ENCODE assay signal across 23 cellular contexts in genomic region chr13:33172400-33172799, GRCh38.
DNase-seq lines count a peak whose midpoint lies in the region; ATAC-seq, FAIRE-seq and TF ChIP-seq lines count a peak whose summit lies in the region.
"Had no signal": no experiment of that assay in that cellular context is flagged by ENCODE, and none has a peak within 500 bp of the region (broad histone marks: within the 10 kb centered on the region; RNA-seq: fewer than 3 reads in every experiment).

No MANE protein-coding gene starts in this region.

- H3K27ac Mint-ChIP-seq in T-cell = no peak overlapping the region
- H3K27ac Mint-ChIP-seq: activated CD4-positive, alpha-beta T cell treated with anti-CD3 and anti-CD28 coated beads, Interleukin-2, amount 10 ng/mL, durations not matched to agents 24 days and 14 days; CD4-positive, alpha-beta memory T cell; dendritic cell treated with granulocyte-macrophage colony-stimulating factor and Interleukin-4, amounts not matched to agents 40 ng/mL and 50 ng/mL, for 4 days; naive thymus-derived CD4-positive, alpha-beta T cell; progenitor cell of endocrine pancreas; stimulated activated naive CD8-positive, alpha-beta T cell treated with anti-CD3 and anti-CD28 coated beads, Interleukin-15, Interleukin-2, amounts not matched to agents 100 ng/mL and 50 ng/mL, for 24 hours had no signal

- H3K4me1 ChIP-seq in A673 (ENCODE audit: insufficient read depth, low read length, poor library complexity, severe bottlenecking) (peaks cover 86% of the 10 kb centered on the region), heart right ventricle (peaks cover 6 to 87% (median 49%) of the 10 kb centered on the region in 9 donors), prostate gland (replicated peaks) (no peaks in the 10 kb centered on the region), small intestine (ENCODE audit: control insufficient read depth in 2 of 2, insufficient read depth in 1 of 2, low read depth in 1 of 2, low read length in 1 of 2) (peaks cover 0 to 9% of the 10 kb centered on the region in 2 donors)

- H3K27me3 ChIP-seq in A673 (replicated peaks; ENCODE audit: insufficient read depth, low read depth, low read length, poor library complexity) (no peaks in the 10 kb centered on the region), heart right ventricle (no peaks in the 10 kb centered on the region), prostate gland (replicated peaks; ENCODE audit: insufficient read depth) (no peaks in the 10 kb centered on the region), small intestine (ENCODE audit: control insufficient read depth in 2 of 2, insufficient read depth in 2 of 2, low read length in 2 of 2) (no peaks in the 10 kb centered on the region)
- H3K27me3 ChIP-seq: ascending aorta had no signal

- CTCF ChIA-PET in A673 (lab: Charles Lee) (no interaction called here), T-cell (lab: Charles Lee) (no interaction called here)

- TF ChIP-seq POLR2A in prostate gland (IDR thresholded peaks at IDR 0.05) = no peak

- H3K27ac ChIP-seq in A673 (ENCODE audit: low read depth, low read length, poor library complexity, severe bottlenecking) (peak overlapping the region; percentile 62), heart right ventricle (peak overlapping the region in 3 of 10 donors; percentile 3 to 27 (median 15)), prostate gland (peak overlapping the region; percentile 33 to 36), small intestine (ENCODE audit: low read depth in 1 of 2, low read length in 1 of 2) (no peak overlapping the region)
- H3K27ac ChIP-seq: ascending aorta, lower lobe of right lung had no signal

- BruUV-seq in A673 (replicated peaks; lab: Mats Ljungman, UMichigan) = no TSS peak

- H3K9me3 Mint-ChIP-seq in T-cell = no peaks in the 10 kb centered on the region
- H3K9me3 Mint-ChIP-seq: dendritic cell treated with granulocyte-macrophage colony-stimulating factor and Interleukin-4, amounts not matched to agents 40 ng/mL and 50 ng/mL, for 4 days; stimulated activated naive CD8-positive, alpha-beta T cell treated with anti-CD3 and anti-CD28 coated beads, Interleukin-15, Interleukin-2, amounts not matched to agents 100 ng/mL and 50 ng/mL, for 24 hours had no signal

- no peak for DNase-seq in A673 (ENCODE audit: low spot score)
- peak; percentile 77 for DNase-seq in astrocyte of the hippocampus (ENCODE audit: low read depth, low spot score)
- no peak for DNase-seq in heart right ventricle
- peak; percentile 38 for DNase-seq in prostate gland (ENCODE audit: low spot score)
- DNase-seq in T-cell = no peak
- no peak for DNase-seq in small intestine
- no peak for DNase-seq in NOMO-1 (lab: John Stamatoyannopoulos, UW; ENCODE audit: unreplicated experiment in 2 of 2)
- no peak for DNase-seq in NCI-H1436 (lab: John Stamatoyannopoulos, UW)
- DNase-seq: activated CD4-positive, alpha-beta T cell treated with anti-CD3 and anti-CD28 coated beads, Interleukin-2, amount 10 ng/mL, durations not matched to agents 24 days and 14 days; activated CD8-positive, alpha-beta memory T cell treated with anti-CD3 and anti-CD28 coated beads, Interleukin-2, amount 50 U/mL, for 4 hours; activated gamma-delta T cell; CD4-positive, alpha-beta memory T cell; DND-41; lower lobe of right lung; naive thymus-derived CD4-positive, alpha-beta T cell; NCI-H1417; RPMI8226; stimulated activated CD4-positive, alpha-beta T cell treated with anti-CD3 and anti-CD28 coated beads, Interleukin-1b, Interleukin-23, amount 100 ng/mL, for 48 hours; SW 1271 had no signal

- 72 to 87% methylated on average over 2 of the region's 2 CpGs for WGBS in heart right ventricle, 2 donors
- WGBS in prostate gland = 54% methylated on average over 2 of the region's 2 CpGs
- 90 to 97% (median 96%) methylated on average over 2 of the region's 2 CpGs for WGBS in small intestine, 3 donors

- H3K27me3 Mint-ChIP-seq in T-cell = peaks cover 10 to 12% of the 10 kb centered on the region in 2 donors
- H3K27me3 Mint-ChIP-seq: activated CD4-positive, alpha-beta T cell treated with anti-CD3 and anti-CD28 coated beads, Interleukin-2, amount 10 ng/mL, durations not matched to agents 24 days and 14 days; dendritic cell treated with granulocyte-macrophage colony-stimulating factor and Interleukin-4, amounts not matched to agents 40 ng/mL and 50 ng/mL, for 4 days; progenitor cell of endocrine pancreas had no signal

- TF ChIP-seq CTCF in A673 (conservative IDR thresholded peaks at IDR 0.05; ENCODE audit: low read depth, low read length) = no peak
- no peak for TF ChIP-seq CTCF in heart right ventricle (IDR thresholded peaks at IDR 0.05)
- TF ChIP-seq CTCF in prostate gland (IDR thresholded peaks at IDR 0.05) = no peak

- H3K36me3 ChIP-seq in A673 (ENCODE audit: insufficient read depth, low read length, poor library complexity, severe bottlenecking) (peaks cover 14% of the 10 kb centered on the region), heart right ventricle (peaks cover 0 to 19% (median 0%) of the 10 kb centered on the region in 9 donors), prostate gland (no peaks in the 10 kb centered on the region), small intestine (ENCODE audit: control insufficient read depth in 2 of 2, insufficient read depth in 2 of 2, low read length in 2 of 2) (no peaks in the 10 kb centered on the region)
- H3K36me3 ChIP-seq: ascending aorta, lower lobe of right lung had no signal

- H3K9me3 ChIP-seq in A673 (ENCODE audit: low read depth, low read length, poor library complexity, severe bottlenecking) (no peaks in the 10 kb centered on the region), heart right ventricle (no peaks in the 10 kb centered on the region), prostate gland (no peaks in the 10 kb centered on the region), small intestine (ENCODE audit: control insufficient read depth, low read depth) (no peaks in the 10 kb centered on the region)
- H3K9me3 ChIP-seq: ascending aorta, lower lobe of right lung had no signal

- H3K4me1 Mint-ChIP-seq in T-cell = no peaks in the 10 kb centered on the region
- H3K4me1 Mint-ChIP-seq: CD4-positive, alpha-beta memory T cell; naive thymus-derived CD4-positive, alpha-beta T cell had no signal

- POLR2A ChIA-PET in A673 (lab: Charles Lee; ENCODE audit: low non-redundant PET) = no interaction called here
- POLR2A ChIA-PET in T-cell (lab: Charles Lee) = no interaction called here

- H3K4me3 Mint-ChIP-seq in T-cell = no peak overlapping the region
- H3K4me3 Mint-ChIP-seq: activated CD4-positive, alpha-beta T cell treated with anti-CD3 and anti-CD28 coated beads, Interleukin-2, amount 10 ng/mL, durations not matched to agents 24 days and 14 days; CD4-positive, alpha-beta memory T cell; dendritic cell treated with granulocyte-macrophage colony-stimulating factor and Interleukin-4, amounts not matched to agents 40 ng/mL and 50 ng/mL, for 4 days; naive thymus-derived CD4-positive, alpha-beta T cell; stimulated activated naive CD8-positive, alpha-beta T cell treated with anti-CD3 and anti-CD28 coated beads, Interleukin-15, Interleukin-2, amounts not matched to agents 100 ng/mL and 50 ng/mL, for 24 hours had no signal

- H3K4me3 ChIP-seq in A673 (ENCODE audit: low read depth, low read length, poor library complexity, severe bottlenecking) (no peak overlapping the region), heart right ventricle (no peak overlapping the region), prostate gland (no peak overlapping the region), small intestine (ENCODE audit: low read depth in 1 of 2, low read length in 2 of 2) (no peak overlapping the region)
- H3K4me3 ChIP-seq: ascending aorta, lower lobe of right lung had no signal

- ATAC-seq in heart right ventricle (peak in 5 of 8 donors; percentile 25 to 78 (median 52)), T-cell (replicated peaks in 1 of 4) (no peak)
- ATAC-seq: lower lobe of right lung; naive thymus-derived CD4-positive, alpha-beta T cell had no signal

- FAIRE-seq in small intestine (lab: Jason Lieb, UNC) = no peak

- intact Hi-C loops in A673 (cut with micrococcal nuclease; ENCODE audit: unreplicated experiment) = loop anchor here (10.0 kb wide), 1 partner anchor 588 kb away; the partner anchor contains the start of gene PDS5B
- intact Hi-C loops in heart right ventricle (cut with DNase I) = loop anchor here in 1 of 10 donors (5.0 kb wide), 1 partner anchor 45 kb away; no protein-coding TSS in a partner anchor
- intact Hi-C loops in prostate gland (cut with DNase I) = loop anchor here (5.0 kb wide), 1 partner anchor 65 kb away; no protein-coding TSS in a partner anchor

- H3K36me3 Mint-ChIP-seq in T-cell = no peaks in the 10 kb centered on the region
- H3K36me3 Mint-ChIP-seq: CD4-positive, alpha-beta memory T cell; naive thymus-derived CD4-positive, alpha-beta T cell had no signal

Comparison
In these comparisons a context has a peak if more than half of its experiments do, and no peak if none do; other contexts are left out.
1. DNase-seq: peak in astrocyte of the hippocampus (single experiment) and prostate gland (single experiment); none in A673 (single experiment), heart right ventricle (0 of 2), T-cell (0 of 34), small intestine (single experiment), NOMO-1 (0 of 2) and NCI-H1436 (single experiment).
2. H3K27ac ChIP-seq: peak in A673 (single experiment) and prostate gland (2 of 2); none in small intestine (0 of 2).
3. ATAC-seq: peak in heart right ventricle (5 of 8); none in T-cell (0 of 4).